ENCODE assay signal across 21 cellular contexts in genomic region chr17:6446516-6447100, GRCh38. TPM values are rescaled to one million over a fixed set of nuclear protein-coding genes. Genes with fewer than 3 reads are reported as not detected.
DNase-seq lines count a peak whose midpoint lies in the region; ATAC-seq, FAIRE-seq and TF ChIP-seq lines count a peak whose summit lies in the region.
"Had no signal": no experiment of that assay in that cellular context is flagged by ENCODE, and none has a peak within 500 bp of the region (broad histone marks: within the 10 kb centered on the region; RNA-seq: fewer than 3 reads in every experiment).

No MANE protein-coding gene starts in this region.

- H3K9ac ChIP-seq in astrocyte (ENCODE audit: low read length) = no peak overlapping the region
- H3K9ac ChIP-seq: GM23248 had no signal

- no peaks in the 10 kb centered on the region for H4K20me1 ChIP-seq in astrocyte (ENCODE audit: insufficient read depth, low read length)

- no peaks in the 10 kb centered on the region for H3K27me3 ChIP-seq in astrocyte (ENCODE audit: insufficient read depth, low read length)

- peak; percentile 37 for DNase-seq in natural killer cell treated with Interleukin-12 subunit alpha and Interleukin-12 subunit beta and Interleukin-15 and Interleukin-18, amount 100 ng/mL, for 72 hours (ENCODE audit: low spot score)
- no peak for DNase-seq in natural killer cell
- no peak for DNase-seq in astrocyte (ENCODE audit: low read depth)
- DNase-seq in neural crest cell (ENCODE audit: low read depth, low spot score) = no peak
- no peak for DNase-seq in posterior cingulate gyrus
- DNase-seq in NCI-H2227 treated with DMSO at 0.1 percent for 48 hours (lab: John Stamatoyannopoulos, UW) = no peak
- DNase-seq in activated T-cell treated with anti-CD3 and anti-CD28 coated beads, Interleukin-2, amount 50 U/mL, for 1 hour = no peak
- DNase-seq in coronary artery (ENCODE audit: low spot score) = no peak
- DNase-seq: 8988T; Caco-2; CD4-positive, alpha-beta T cell; GM23248; HFFc6 had no signal

- H3K27ac ChIP-seq in astrocyte (ENCODE audit: low read depth, low read length) = no peak overlapping the region
- no peak overlapping the region for H3K27ac ChIP-seq in coronary artery
- H3K27ac ChIP-seq: C4-2B, GM23248 had no signal

- no peak overlapping the region for H3K4me3 Mint-ChIP-seq in natural killer cell treated with Interleukin-12 subunit alpha and Interleukin-12 subunit beta and Interleukin-15 and Interleukin-18, amount 100 ng/mL, for 72 hours
- H3K4me3 Mint-ChIP-seq in natural killer cell = no peak overlapping the region
- no peak overlapping the region for H3K4me3 Mint-ChIP-seq in astrocyte (ENCODE audit: unreplicated experiment)
- H3K4me3 Mint-ChIP-seq in neural crest cell = peak overlapping the region; percentile 64
- H3K4me3 Mint-ChIP-seq: HFFc6 had no signal

- peaks cover 5% of the 10 kb centered on the region for H3K36me3 ChIP-seq in astrocyte (ENCODE audit: insufficient read depth, low read length)

- H3K36me3 Mint-ChIP-seq in natural killer cell treated with Interleukin-12 subunit alpha and Interleukin-12 subunit beta and Interleukin-15 and Interleukin-18, amount 100 ng/mL, for 72 hours = no peaks in the 10 kb centered on the region
- H3K36me3 Mint-ChIP-seq in natural killer cell = no peaks in the 10 kb centered on the region
- H3K36me3 Mint-ChIP-seq in astrocyte (ENCODE audit: low read depth, unreplicated experiment) = no peaks in the 10 kb centered on the region
- peaks cover 19% of the 10 kb centered on the region for H3K36me3 Mint-ChIP-seq in neural crest cell (ENCODE audit: low read depth)

- H3K79me2 ChIP-seq in astrocyte (ENCODE audit: insufficient read depth, low read length) = peaks cover 10% of the 10 kb centered on the region

- H3K4me2 ChIP-seq in astrocyte (ENCODE audit: low read length) = peak overlapping the region; percentile 3

- peaks cover 16 to 19% of the 10 kb centered on the region in 2 donors for H3K4me1 Mint-ChIP-seq in natural killer cell treated with Interleukin-12 subunit alpha and Interleukin-12 subunit beta and Interleukin-15 and Interleukin-18, amount 100 ng/mL, for 72 hours (ENCODE audit: low read depth in 2 of 2)
- H3K4me1 Mint-ChIP-seq in natural killer cell = peaks cover 19 to 24% of the 10 kb centered on the region in 2 donors
- H3K4me1 Mint-ChIP-seq in astrocyte (ENCODE audit: low read depth, unreplicated experiment) = peaks cover 2% of the 10 kb centered on the region
- peaks cover 54% of the 10 kb centered on the region for H3K4me1 Mint-ChIP-seq in neural crest cell

- H3K4me1 ChIP-seq in astrocyte (ENCODE audit: insufficient read depth, low read length) = peaks cover 14% of the 10 kb centered on the region
- H3K4me1 ChIP-seq: Caco-2 had no signal

- H3K9me3 ChIP-seq in astrocyte (ENCODE audit: insufficient read depth, low read depth, low read length) = no peaks in the 10 kb centered on the region
- H3K9me3 ChIP-seq: Caco-2 had no signal

- H3K4me3 ChIP-seq in astrocyte (ENCODE audit: insufficient read depth, low read depth, low read length) = no peak overlapping the region
- H3K4me3 ChIP-seq in coronary artery = no peak overlapping the region
- H3K4me3 ChIP-seq: GM23248 had no signal

- TF ChIP-seq CTCF in natural killer cell (IDR thresholded peaks at IDR 0.05) (no peak), astrocyte (IDR thresholded peaks at IDR 0.05; ENCODE audit: insufficient read depth, low read depth, low read length) (no peak), neural crest cell (conservative IDR thresholded peaks at IDR 0.05) (no peak), coronary artery (IDR thresholded peaks at IDR 0.05) (no peak)

- no peak for ATAC-seq in natural killer cell treated with Interleukin-12 subunit alpha and Interleukin-12 subunit beta and Interleukin-15 and Interleukin-18, amount 100 ng/mL, for 72 hours
- no peak for ATAC-seq in natural killer cell
- ATAC-seq: HCT116, HepG2 had no signal

- no peak for FAIRE-seq in astrocyte (lab: Jason Lieb, UNC)
- FAIRE-seq: D721Med, G401.6, GM12891, H54, HepG2 had no signal

- H2AFZ ChIP-seq in astrocyte (ENCODE audit: low read depth, low read length) = no peak overlapping the region
- H2AFZ ChIP-seq: GM23248 had no signal

- intact Hi-C loops in natural killer cell (cut with micrococcal nuclease) = no loop called here
- intact Hi-C loops in posterior cingulate gyrus (cut with DNase I) = no loop called here

- H3K27me3 Mint-ChIP-seq in natural killer cell treated with Interleukin-12 subunit alpha and Interleukin-12 subunit beta and Interleukin-15 and Interleukin-18, amount 100 ng/mL, for 72 hours = peaks cover 0 to 2% of the 10 kb centered on the region in 2 donors
- H3K27me3 Mint-ChIP-seq in natural killer cell (ENCODE audit: low read depth in 2 of 2) (peaks cover 0 to 3% of the 10 kb centered on the region in 2 donors), astrocyte (ENCODE audit: low read depth, unreplicated experiment) (peaks cover 46% of the 10 kb centered on the region), neural crest cell (ENCODE audit: low read depth) (no peaks in the 10 kb centered on the region)
- H3K27me3 Mint-ChIP-seq: CD4-positive, alpha-beta T cell had no signal

- no peaks in the 10 kb centered on the region for H3K9me3 Mint-ChIP-seq in natural killer cell treated with Interleukin-12 subunit alpha and Interleukin-12 subunit beta and Interleukin-15 and Interleukin-18, amount 100 ng/mL, for 72 hours
- H3K9me3 Mint-ChIP-seq in natural killer cell (no peaks in the 10 kb centered on the region), astrocyte (ENCODE audit: unreplicated experiment) (peaks cover 2% of the 10 kb centered on the region), neural crest cell (no peaks in the 10 kb centered on the region)
- H3K9me3 Mint-ChIP-seq: CD4-positive, alpha-beta T cell; HFFc6; IgD-negative memory B cell had no signal

- no peak overlapping the region for H3K27ac Mint-ChIP-seq in natural killer cell treated with Interleukin-12 subunit alpha and Interleukin-12 subunit beta and Interleukin-15 and Interleukin-18, amount 100 ng/mL, for 72 hours
- H3K27ac Mint-ChIP-seq in natural killer cell = no peak overlapping the region
- H3K27ac Mint-ChIP-seq in astrocyte (ENCODE audit: unreplicated experiment) = no peak overlapping the region
- H3K27ac Mint-ChIP-seq in neural crest cell (ENCODE audit: unreplicated experiment) = no peak overlapping the region
- H3K27ac Mint-ChIP-seq: CD4-positive, alpha-beta T cell; HFFc6 had no signal

RNA-seq across cellular contexts. Expression of gene PIMREG, which starts 2.4 kb away (rescaled TPM):
- 1 to 10 TPM; 3.9 to 9.2 TPM for total RNA-seq in natural killer cell treated with Interleukin-12 subunit alpha and Interleukin-12 subunit beta and Interleukin-15 and Interleukin-18, amount 100 ng/mL, for 72 hours
- total RNA-seq in natural killer cell (1 to 10 TPM in 1 of 3 donors, under 1 TPM in 2; 0.73 to 1.4 (median 0.78) TPM), astrocyte (1.1 and 2.6 TPM in 2 replicates), neural crest cell (115 and 120 TPM in 2 replicates)
- total RNA-seq: CD4-positive, alpha-beta T cell had no signal

RNA-seq across cellular contexts. Expression of gene AIPL1, which starts 11.7 kb away (rescaled TPM):
- not detected for total RNA-seq in natural killer cell treated with Interleukin-12 subunit alpha and Interleukin-12 subunit beta and Interleukin-15 and Interleukin-18, amount 100 ng/mL, for 72 hours
- total RNA-seq in natural killer cell = not detected
- not detected in 2 replicates for total RNA-seq in astrocyte
- not detected in 2 replicates for total RNA-seq in neural crest cell
- total RNA-seq: Caco-2; CD4-positive, alpha-beta T cell; GM23248; HepG2; HFFc6 had no signal

Comparison
In these comparisons a context has a peak if more than half of its experiments do, and no peak if none do; other contexts are left out.
1. RNA of gene PIMREG, which starts 2.4 kb away (total RNA-seq): 115 to 120 TPM in neural crest cell; 3.9 to 9.2 TPM in natural killer cell treated with Interleukin-12 subunit alpha and Interleukin-12 subunit beta and Interleukin-15 and Interleukin-18, amount 100 ng/mL, for 72 hours, 1.1 to 2.6 TPM in astrocyte and 0.73 to 1.4 TPM in natural killer cell; every median in the first group is over 10 times any median in the second.